Comparison of ENCODE assay signal across 18 cellular contexts in genomic region chr5:132204330-132204729, GRCh38. TPM values are rescaled to one million over a fixed set of nuclear protein-coding genes. Genes with fewer than 3 reads are reported as not detected.
"Had no signal": no experiment of that assay in that cellular context is flagged by ENCODE, and none has a peak within 500 bp of the region (broad histone marks: within the 10 kb centered on the region; RNA-seq: fewer than 3 reads in every experiment).

No MANE protein-coding gene starts in this region.

- H3K9me3 ChIP-seq: heart left ventricle, lower lobe of right lung, right atrium auricular region, tibial nerve had no signal

- DNase-seq: activated B cell treated with CpG ODN at 0.5 μM for 24 hours; activated CD4-positive, alpha-beta T cell treated with anti-CD3 and anti-CD28 coated beads for 48 hours; activated CD8-positive, alpha-beta T cell treated with anti-CD3 and anti-CD28 coated beads for 36 hours; activated naive CD4-positive, alpha-beta T cell treated with anti-CD3 and anti-CD28 coated beads, Interleukin-2, amount 10 ng/mL, durations not matched to agents 7 days and 5 days; effector CD8-positive, alpha-beta T cell; heart left ventricle; immature natural killer cell; lower lobe of right lung; stimulated activated CD4-positive, alpha-beta T cell treated with anti-CD3 and anti-CD28 coated beads, Interleukin-15, amount 100 ng/mL, for 24 hours; stimulated activated CD4-positive, alpha-beta T cell treated with anti-CD3 and anti-CD28 coated beads, Interleukin-4, amount 100 ng/mL, for 24 hours; stimulated activated naive CD4-positive, alpha-beta T cell; SW 1271 had no signal

- H3K27me3 ChIP-seq: cardiac muscle cell, heart left ventricle, right atrium auricular region, tibial nerve had no signal

- H3K27me3 Mint-ChIP-seq: activated B cell treated with CpG ODN at 0.5 μM for 24 hours had no signal

- H3K4me1 Mint-ChIP-seq: activated naive CD4-positive, alpha-beta T cell treated with anti-CD3 and anti-CD28 coated beads, Interleukin-2, amount 10 ng/mL, durations not matched to agents 7 days and 5 days; immature natural killer cell had no signal

- H3K36me3 Mint-ChIP-seq: activated naive CD4-positive, alpha-beta T cell treated with anti-CD3 and anti-CD28 coated beads, Interleukin-2, amount 10 ng/mL, durations not matched to agents 7 days and 5 days; immature natural killer cell had no signal

- H3K4me3 ChIP-seq: cardiac muscle cell, heart left ventricle, lower lobe of right lung, right atrium auricular region, skin epidermis, tibial nerve had no signal

- ATAC-seq: activated CD8-positive, alpha-beta T cell treated with anti-CD3 and anti-CD28 coated beads for 36 hours; lower lobe of right lung had no signal

- H3K4me3 Mint-ChIP-seq: activated B cell treated with CpG ODN at 0.5 μM for 24 hours; activated CD8-positive, alpha-beta T cell treated with anti-CD3 and anti-CD28 coated beads for 36 hours; activated naive CD4-positive, alpha-beta T cell treated with anti-CD3 and anti-CD28 coated beads, Interleukin-2, amount 10 ng/mL, durations not matched to agents 7 days and 5 days; activated T-helper 1 cell treated with anti-CD3 and anti-CD28 coated beads, Interleukin-12 subunit alpha, Interleukin-12 subunit beta, Interleukin-2, Interleukin-4 antibody, amounts not matched to agents 30 ng/mL and 10 ng/mL and 1 ng/mL, durations not matched to agents 14 hours and 24 hours and 36 hours; immature natural killer cell; T-helper 2 cell treated with Interferon-gamma antibody and Interleukin-4, amounts not matched to agents 5 μg/mL and 100 μg/mL, for 36 hours had no signal

- H3K9me3 Mint-ChIP-seq: activated B cell treated with CpG ODN at 0.5 μM for 24 hours; activated CD8-positive, alpha-beta T cell treated with anti-CD3 and anti-CD28 coated beads for 36 hours; activated naive CD4-positive, alpha-beta T cell treated with anti-CD3 and anti-CD28 coated beads, Interleukin-2, amount 10 ng/mL, durations not matched to agents 7 days and 5 days; activated T-helper 1 cell treated with anti-CD3 and anti-CD28 coated beads, Interleukin-12 subunit alpha, Interleukin-12 subunit beta, Interleukin-2, Interleukin-4 antibody, amounts not matched to agents 30 ng/mL and 10 ng/mL and 1 ng/mL, durations not matched to agents 14 hours and 24 hours and 36 hours; immature natural killer cell; T-helper 2 cell treated with Interferon-gamma antibody and Interleukin-4, amounts not matched to agents 5 μg/mL and 100 μg/mL, for 36 hours had no signal

- H3K27ac Mint-ChIP-seq: activated B cell treated with CpG ODN at 0.5 μM for 24 hours; activated CD8-positive, alpha-beta T cell treated with anti-CD3 and anti-CD28 coated beads for 36 hours; activated naive CD4-positive, alpha-beta T cell treated with anti-CD3 and anti-CD28 coated beads, Interleukin-2, amount 10 ng/mL, durations not matched to agents 7 days and 5 days; activated T-helper 1 cell treated with anti-CD3 and anti-CD28 coated beads, Interleukin-12 subunit alpha, Interleukin-12 subunit beta, Interleukin-2, Interleukin-4 antibody, amounts not matched to agents 30 ng/mL and 10 ng/mL and 1 ng/mL, durations not matched to agents 14 hours and 24 hours and 36 hours; immature natural killer cell; T-helper 2 cell treated with Interferon-gamma antibody and Interleukin-4, amounts not matched to agents 5 μg/mL and 100 μg/mL, for 36 hours had no signal

RNA-seq across cellular contexts. Expression of gene PDLIM4, which starts 53.2 kb away (rescaled TPM):
- total RNA-seq: activated B cell treated with CpG ODN at 0.5 μM for 24 hours; activated CD8-positive, alpha-beta T cell treated with anti-CD3 and anti-CD28 coated beads for 36 hours had no signal
